34 cellular contexts compared by ENCODE assay signal in genomic region chr1:84745857-84746256, GRCh38.
"Had no signal": no experiment of that assay in that cellular context is flagged by ENCODE, and none has a peak within 500 bp of the region (broad histone marks: within the 10 kb centered on the region; RNA-seq: fewer than 3 reads in every experiment).

No MANE protein-coding gene starts in this region.

- H3K4me2 ChIP-seq: KMS-11 had no signal

- H3K27ac ChIP-seq: KMS-11 had no signal

- H3K36me3 ChIP-seq: MG63 had no signal

- H3K4me3 ChIP-seq: MG63 had no signal

- H3K9me3 ChIP-seq: MG63 had no signal

- H3K27me3 ChIP-seq: MG63 had no signal

- DNase-seq: Karpas-422, Kasumi-1, MG63, MM.1S, MV-4-11, NCI-H1048, NCI-H1092, NCI-H1092 treated with DMSO at 0.1 percent for 48 hours, NCI-H1105, NCI-H1105 treated with DMSO at 0.1 percent for 48 hours, NCI-H1417, NCI-H1417 treated with DMSO at 0.1 percent for 48 hours, NCI-H1436, NCI-H1436 treated with DMSO at 0.1 percent for 48 hours, NCI-H146, NCI-H1694, NCI-H1694 treated with DMSO at 0.1 percent for 48 hours, NCI-H187, NCI-H187 treated with DMSO at 0.1 percent for 48 hours, NCI-H1930, NCI-H2029, NCI-H2029 treated with DMSO at 0.1 percent for 48 hours, NCI-H2081, NCI-H2081 treated with DMSO at 0.1 percent for 48 hours, NCI-H2107, NCI-H2171, NCI-H2171 treated with DMSO at 0.1 percent for 48 hours, NCI-H2227 treated with DMSO at 0.1 percent for 48 hours, NCI-H226, NCI-H345, NCI-H446, NCI-H446 treated with DMSO at 0.1 percent for 48 hours, NCI-H510A had no signal

- H3K9ac ChIP-seq: KMS-11 had no signal
